ENCODE assay signal across 26 cellular contexts in the genomic region with DNA sequence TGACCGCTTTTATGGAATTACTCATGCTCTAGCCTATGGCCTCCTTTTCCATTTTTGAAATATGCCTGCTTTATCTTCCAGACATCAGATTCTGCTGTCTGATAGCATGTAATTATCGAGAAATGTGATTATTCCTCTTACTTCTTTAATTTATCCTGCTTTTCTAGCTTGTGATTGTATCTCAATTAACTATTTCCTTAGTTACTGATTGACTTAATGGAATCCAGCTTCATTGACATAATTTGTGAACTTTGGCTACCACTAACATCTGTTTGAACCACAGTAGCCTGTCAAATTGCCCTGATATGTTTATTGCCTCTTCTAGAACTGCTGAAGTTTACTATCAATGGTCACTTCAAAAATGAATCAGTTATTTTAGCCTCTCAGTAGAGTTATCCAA. TPM values are rescaled to one million over a fixed set of nuclear protein-coding genes. Genes with fewer than 3 reads are reported as not detected.
DNase-seq lines count a peak whose midpoint lies in the region; ATAC-seq and TF ChIP-seq lines count a peak whose summit lies in the region.
"Had no signal": no experiment of that assay in that cellular context is flagged by ENCODE, and none has a peak within 500 bp of the region (broad histone marks: within the 10 kb centered on the region; RNA-seq: fewer than 3 reads in every experiment).

No MANE protein-coding gene starts in this region.

- H3K4me1 ChIP-seq in neutrophil (ENCODE audit: control insufficient read depth in 1 of 2, insufficient read depth in 1 of 2, low read depth in 1 of 2, low read length in 1 of 2): peaks cover 21 to 45% of the 10 kb centered on the region in 2 experiments
- peaks cover 0 to 6% (median 0%) of the 10 kb centered on the region in 6 donors for H3K4me1 ChIP-seq in spleen
- H3K4me1 ChIP-seq: A549, HAP-1 had no signal

- WGBS in spleen, 5 donors: 77 to 91% (median 80%) methylated on average over 2 of the region's 2 CpGs

- H3K9me3 ChIP-seq in neutrophil (no peaks in the 10 kb centered on the region), spleen (no peaks in the 10 kb centered on the region)
- H3K9me3 ChIP-seq: A549, HAP-1 had no signal

- CTCF ChIA-PET in T-cell (lab: Charles Lee): interaction anchor here in 1 of 2 donors (0.6 kb wide), 1 partner anchor 163 kb away, joined by 3 read pairs; no protein-coding TSS in a partner anchor

- H3K27me3 Mint-ChIP-seq in T-cell: no peaks in the 10 kb centered on the region

- DNase-seq in T-cell (no peak), left colon (no peak), superior temporal gyrus (ENCODE audit: extremely low spot score) (peak; percentile 7), spleen (no peak), substantia nigra (lab: John Stamatoyannopoulos, UW) (no peak)
- DNase-seq in activated CD4-positive, alpha-beta T cell treated with anti-CD3 and anti-CD28 coated beads for 4 hours: no peak
- DNase-seq: DMS53, GDM1, KBM-7, MM.1S, NCI-H1092, NCI-H1436, NCI-H187 treated with DMSO at 0.1 percent for 48 hours, NCI-H2227 treated with DMSO at 0.1 percent for 48 hours, NCI-H510A, NCI-H748 treated with DMSO at 0.1 percent for 48 hours, PC-9, RPMI8226, SHP77 had no signal

- H3K9me3 Mint-ChIP-seq in T-cell: no peaks in the 10 kb centered on the region
- H3K9me3 Mint-ChIP-seq: CD14-positive monocyte had no signal

- H3K27me3 ChIP-seq in neutrophil (no peaks in the 10 kb centered on the region), spleen (replicated peaks in 1 of 7) (no peaks in the 10 kb centered on the region)

- H3K27ac Mint-ChIP-seq in T-cell: peak overlapping the region; percentile 30 to 52
- H3K27ac Mint-ChIP-seq: B cell had no signal

- no peak for ATAC-seq in T-cell (replicated peaks in 1 of 4)
- peak; percentile 87 for ATAC-seq in left colon
- ATAC-seq in GM19395 (IDR thresholded peaks at IDR 0.05; ENCODE audit: unreplicated experiment): no peak
- ATAC-seq: A549 had no signal

- no peak overlapping the region for H3K4me3 Mint-ChIP-seq in T-cell
- H3K4me3 Mint-ChIP-seq: B cell, CD14-positive monocyte had no signal

- TF ChIP-seq POLR2A in spleen (IDR thresholded peaks at IDR 0.05): no peak

- intact Hi-C loops in left colon (cut with DNase I, micrococcal nuclease): no loop called here
- intact Hi-C loops in spleen (cut with DNase I; ENCODE audit: low total_unique reads): no loop called here

- H3K27ac ChIP-seq in neutrophil (peak overlapping the region; percentile 43), spleen (no peak overlapping the region), substantia nigra (ENCODE audit: low read depth, low read length, poor library complexity, severe bottlenecking) (no peak overlapping the region)
- H3K27ac ChIP-seq: A549, HL-60, PC-9 had no signal

- POLR2A ChIA-PET in T-cell (lab: Charles Lee): interaction anchor here in 1 of 2 donors (0.5 kb wide), 1 partner anchor 26 kb away, joined by 3 read pairs; no protein-coding TSS in a partner anchor

- H3K4me3 ChIP-seq in neutrophil (ENCODE audit: low read depth in 1 of 2, low read length in 1 of 2) (no peak overlapping the region), spleen (no peak overlapping the region)
- H3K4me3 ChIP-seq: A549, HAP-1, PC-9 had no signal

- H3K36me3 ChIP-seq in neutrophil: no peaks in the 10 kb centered on the region
- H3K36me3 ChIP-seq in spleen: no peaks in the 10 kb centered on the region
- H3K36me3 ChIP-seq: HAP-1 had no signal

- H3K36me3 Mint-ChIP-seq in T-cell: peaks cover 18% of the 10 kb centered on the region

- TF ChIP-seq CTCF in neutrophil (IDR thresholded peaks at IDR 0.05): no peak
- no peak for TF ChIP-seq CTCF in spleen (IDR thresholded peaks at IDR 0.05 in 8 of 11, conservative IDR thresholded peaks at IDR 0.05 in 3 of 11)

- H3K4me1 Mint-ChIP-seq in T-cell: peaks cover 61 to 74% (median 71%) of the 10 kb centered on the region in 3 donors
- H3K4me1 Mint-ChIP-seq: B cell had no signal

RNA-seq across cellular contexts. Expression of gene PDE3B, which starts 25.5 kb away (rescaled TPM):
- total RNA-seq in T-cell: 100 to 1,000 TPM; 130 to 162 (median 143) TPM
- total RNA-seq in left colon: 10 to 100 TPM; 23.9 to 32.9 TPM
- 10 to 100 TPM; 19.8 to 78.7 (median 40.0) TPM for total RNA-seq in spleen
- polyA plus RNA-seq in spleen: 1 to 10 TPM; 1.7 to 4.0 (median 2.5) TPM
- total RNA-seq: PC-9 had no signal
